Comparison of ENCODE assay signal across 5 cellular contexts in genomic region chr14:91604611-91605010, GRCh38.
DNase-seq lines count a peak whose midpoint lies in the region; ATAC-seq, FAIRE-seq and TF ChIP-seq lines count a peak whose summit lies in the region.
"Not testable (repeated sequence)": the region's sequence is repeated elsewhere in the genome, so short reads cannot be mapped to it uniquely, and the experiment has no call there.

No MANE protein-coding gene starts in this region.

- H3K4me1 Mint-ChIP-seq in nephron progenitor cell, result peaks cover 12% of the 10 kb centered on the region

- H3K36me3 ChIP-seq in GM23248 (ENCODE audit: low read depth); bronchial epithelial cell (ENCODE audit: control insufficient read depth, insufficient read depth, low read length): not testable (repeated sequence)

- not testable (repeated sequence) for ATAC-seq in foreskin keratinocyte

- peaks cover 26% of the 10 kb centered on the region for H3K4me1 ChIP-seq in GM23248 (ENCODE audit: insufficient read depth)
- not testable (repeated sequence) for H3K4me1 ChIP-seq in foreskin keratinocyte

- peak overlapping the region; percentile 2 for H3K27ac Mint-ChIP-seq in nephron progenitor cell

- not testable (repeated sequence) for H3K79me2 ChIP-seq in GM23248 (ENCODE audit: insufficient read depth)

- not testable (repeated sequence) for H4K20me1 ChIP-seq in GM23248 (ENCODE audit: insufficient read depth)

- not testable (repeated sequence) for H3K27ac ChIP-seq in GM23248, foreskin keratinocyte

- not testable (repeated sequence) for H3K36me3 Mint-ChIP-seq in nephron progenitor cell (ENCODE audit: low read depth)

- 24 to 47% methylated on average over 1 of the region's 1 CpG for WGBS in GM23248 (ENCODE audit: low coverage in 1 of 2, low lambda C conversion rate in 2 of 2, missing lambda C conversion rate in 2 of 2), 2 experiments

- not testable (repeated sequence) for H3K9me2 ChIP-seq in GM23248 (ENCODE audit: insufficient read depth)

- TF ChIP-seq CTCF in bronchial epithelial cell (IDR thresholded peaks at IDR 0.05; ENCODE audit: insufficient read depth, low read length, severe bottlenecking); foreskin keratinocyte (conservative IDR thresholded peaks at IDR 0.05); nephron progenitor cell (IDR thresholded peaks at IDR 0.05): not testable (repeated sequence)

- not testable (repeated sequence) for H3K9me3 Mint-ChIP-seq in nephron progenitor cell

- H3K4me2 ChIP-seq in GM23248 (ENCODE audit: unreplicated experiment), result peak overlapping the region; percentile 33

- H3K9me3 ChIP-seq in GM23248 (ENCODE audit: low read depth), result not testable (repeated sequence)

- not testable (repeated sequence) for H3K27me3 ChIP-seq in GM23248 (replicated peaks; ENCODE audit: insufficient read depth); bronchial epithelial cell (ENCODE audit: control insufficient read depth, insufficient read depth, low read length); foreskin keratinocyte

- H3K27me3 Mint-ChIP-seq in nephron progenitor cell (ENCODE audit: low read depth, poor library complexity), result not testable (repeated sequence)

- not testable (repeated sequence) for FAIRE-seq in bronchial epithelial cell (lab: Jason Lieb, UNC)

- H3F3A ChIP-seq in GM23248 (ENCODE audit: insufficient read depth), result peaks cover 16% of the 10 kb centered on the region

- H3K9ac ChIP-seq in GM23248, result not testable (repeated sequence)

- peak overlapping the region; percentile 56 for H2AFZ ChIP-seq in GM23248

- not testable (repeated sequence) for H3K4me3 ChIP-seq in GM23248; bronchial epithelial cell (ENCODE audit: low read depth, low read length)

- DNase-seq in GM23248 (peak; percentile 6), NCI-H226 (peak; percentile 28), bronchial epithelial cell (ENCODE audit: low read depth) (peak; percentile 72), foreskin keratinocyte (peak; percentile 14 to 35)
- DNase-seq in nephron progenitor cell, result not testable (repeated sequence)

- not testable (repeated sequence) for H3K4me3 Mint-ChIP-seq in nephron progenitor cell

- in situ Hi-C loops in GM23248 (cut with MboI), result not testable (repeated sequence)
